Comparison of ENCODE assay signal across 18 cellular contexts in the genomic region with DNA sequence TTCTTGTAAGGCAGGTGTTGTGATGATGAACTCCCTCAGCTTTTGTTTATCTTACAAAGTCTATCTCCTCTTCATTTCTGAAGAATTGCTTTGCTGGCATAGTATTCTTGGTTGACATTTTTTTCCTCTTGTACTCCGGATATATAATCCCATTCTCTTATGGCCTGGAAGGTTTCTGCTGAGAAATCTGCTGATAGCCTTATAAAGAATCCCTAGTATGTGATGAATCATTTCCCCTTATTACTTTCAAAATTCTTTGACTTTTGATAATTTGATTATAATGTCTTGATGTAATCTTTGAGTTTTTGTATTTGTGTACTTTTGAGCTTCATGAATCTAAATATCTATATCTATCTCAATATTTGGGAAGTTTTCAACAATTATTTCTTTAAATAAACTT.
DNase-seq lines count a peak whose midpoint lies in the region; ATAC-seq and TF ChIP-seq lines count a peak whose summit lies in the region.
"Had no signal": no experiment of that assay in that cellular context is flagged by ENCODE, and none has a peak within 500 bp of the region (broad histone marks: within the 10 kb centered on the region; RNA-seq: fewer than 3 reads in every experiment).

No MANE protein-coding gene starts in this region.

- POLR2A ChIA-PET in SK-N-SH (lab: Yijun Ruan, JAX), result no interaction called here

- H3K4me3 ChIP-seq in SK-N-SH (ENCODE audit: low read depth in 2 of 2, low read length in 1 of 2) (no peak overlapping the region), fibroblast of pulmonary artery (replicated peaks; ENCODE audit: low read depth, low read length) (no peak overlapping the region)
- H3K4me3 ChIP-seq: BLaER1, HAP-1 had no signal

- no peaks in the 10 kb centered on the region for H3K36me3 ChIP-seq in SK-N-SH (replicated peaks in 1 of 2; ENCODE audit: control insufficient read depth in 1 of 2, insufficient read depth in 2 of 2, low read length in 1 of 2)
- H3K36me3 ChIP-seq: BLaER1, HAP-1 had no signal

- CTCF ChIA-PET in SK-N-SH (lab: Yijun Ruan, JAX), result no interaction called here

- WGBS in SK-N-SH (ENCODE audit: low lambda C conversion rate), result 5% methylated on average over 1 of the region's 1 CpG

- ATAC-seq in SK-N-SH treated with all-trans-retinoic acid at 6 μM for 48 hours, result no peak
- ATAC-seq: CD8-positive, alpha-beta T cell had no signal

- peaks cover 12% of the 10 kb centered on the region; the same call in 1 of the 2 replicates for H3K9me3 ChIP-seq in SK-N-SH
- H3K9me3 ChIP-seq: HAP-1 had no signal

- H3K27me3 ChIP-seq in SK-N-SH (ENCODE audit: insufficient read depth), result no peaks in the 10 kb centered on the region
- H3K27me3 ChIP-seq: BLaER1 had no signal

- no peak for TF ChIP-seq RAD21 in SK-N-SH (IDR thresholded peaks at IDR 0.05; ENCODE audit: low read length)

- no peaks in the 10 kb centered on the region for H3K4me1 ChIP-seq in SK-N-SH (ENCODE audit: control insufficient read depth in 1 of 2, insufficient read depth in 2 of 2, low read depth in 1 of 2, low read length in 1 of 2)
- H3K4me1 ChIP-seq: BLaER1, HAP-1 had no signal

- no peak overlapping the region for H2AFZ ChIP-seq in SK-N-SH (ENCODE audit: low read depth)

- H3F3A ChIP-seq in SK-N-SH (replicated peaks; ENCODE audit: insufficient read depth), result peaks cover 5% of the 10 kb centered on the region

- H4K20me1 ChIP-seq in SK-N-SH (ENCODE audit: insufficient read depth), result no peaks in the 10 kb centered on the region
- H4K20me1 ChIP-seq: BLaER1 had no signal

- H3K4me2 ChIP-seq in SK-N-SH, result no peak overlapping the region
- H3K4me2 ChIP-seq: BLaER1 had no signal

- no peaks in the 10 kb centered on the region for H3K79me2 ChIP-seq in SK-N-SH (ENCODE audit: insufficient read depth)

- no peak overlapping the region for H3K9ac ChIP-seq in SK-N-SH
- H3K9ac ChIP-seq: BLaER1 had no signal

- TF ChIP-seq EP300 in SK-N-SH (IDR thresholded peaks at IDR 0.05; ENCODE audit: borderline replicate concordance in 1 of 2, low read depth in 1 of 2, low read length in 1 of 2), result no peak

- DNase-seq in SK-N-SH (no peak), amniotic epithelial cell (ENCODE audit: low read depth) (peak; percentile 2), fibroblast of pulmonary artery (ENCODE audit: low read depth) (peak; percentile 4), NOMO-1 treated with DMSO at 0.1 percent for 48 hours (lab: John Stamatoyannopoulos, UW; ENCODE audit: unreplicated experiment) (no peak), COLO829 (ENCODE audit: low spot score) (no peak)
- DNase-seq in activated naive CD4-positive, alpha-beta T cell treated with Interleukin-2 at 50 U/mL for 16 hours, result no peak
- DNase-seq: CD4-positive, CD25-positive, alpha-beta regulatory T cell; CD8-positive, alpha-beta T cell; DMS 273 treated with DMSO at 0.1 percent for 48 hours; DMS79; EL; GDM1; GOT3 had no signal

- H3K27ac ChIP-seq in SK-N-SH (ENCODE audit: low read depth in 2 of 2, low read length in 1 of 2), result no peak overlapping the region
- H3K27ac ChIP-seq: 22Rv1, BLaER1, C4-2B had no signal

- no peaks in the 10 kb centered on the region for H3K9me2 ChIP-seq in SK-N-SH

- TF ChIP-seq CTCF in SK-N-SH (IDR thresholded peaks at IDR 0.05) (no peak), fibroblast of pulmonary artery (IDR thresholded peaks at IDR 0.05; ENCODE audit: low read length, missing control alignments) (no peak)

TF ChIP-seq in SK-N-SH, 30 proteins besides CTCF, POLR2A, EP300 and RAD21:
- TF ChIP-seq, protein P1, sequence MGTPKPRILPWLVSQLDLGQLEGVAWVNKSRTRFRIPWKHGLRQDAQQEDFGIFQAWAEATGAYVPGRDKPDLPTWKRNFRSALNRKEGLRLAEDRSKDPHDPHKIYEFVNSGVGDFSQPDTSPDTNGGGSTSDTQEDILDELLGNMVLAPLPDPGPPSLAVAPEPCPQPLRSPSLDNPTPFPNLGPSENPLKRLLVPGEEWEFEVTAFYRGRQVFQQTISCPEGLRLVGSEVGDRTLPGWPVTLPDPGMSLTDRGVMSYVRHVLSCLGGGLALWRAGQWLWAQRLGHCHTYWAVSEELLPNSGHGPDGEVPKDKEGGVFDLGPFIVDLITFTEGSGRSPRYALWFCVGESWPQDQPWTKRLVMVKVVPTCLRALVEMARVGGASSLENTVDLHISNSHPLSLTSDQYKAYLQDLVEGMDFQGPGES (IDR thresholded peaks at IDR 0.05; ENCODE audit: low read depth, low read length), result no peak
- no peak for TF ChIP-seq FOXJ3 (CRISPR knock-in tag; IDR thresholded peaks at IDR 0.05)
- TF ChIP-seq, protein P2, sequence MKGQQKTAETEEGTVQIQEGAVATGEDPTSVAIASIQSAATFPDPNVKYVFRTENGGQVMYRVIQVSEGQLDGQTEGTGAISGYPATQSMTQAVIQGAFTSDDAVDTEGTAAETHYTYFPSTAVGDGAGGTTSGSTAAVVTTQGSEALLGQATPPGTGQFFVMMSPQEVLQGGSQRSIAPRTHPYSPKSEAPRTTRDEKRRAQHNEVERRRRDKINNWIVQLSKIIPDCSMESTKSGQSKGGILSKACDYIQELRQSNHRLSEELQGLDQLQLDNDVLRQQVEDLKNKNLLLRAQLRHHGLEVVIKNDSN (IDR thresholded peaks at IDR 0.05; ENCODE audit: borderline replicate concordance, low read depth), result 0 out of 2 replicates have a peak, but pooled peaks have one; percentile 7

TF ChIP-seq in SK-N-SH treated with all-trans-retinoic acid at 6 μM for 48 hours, 23 proteins besides CTCF, POLR2A, EP300 and RAD21 (continues in another document):
- no peak for TF ChIP-seq SNAI2 (CRISPR knock-in tag; IDR thresholded peaks at IDR 0.05)
- no peak for TF ChIP-seq ISL1 (CRISPR knock-in tag; IDR thresholded peaks at IDR 0.05)
- TF ChIP-seq TOX (CRISPR knock-in tag; IDR thresholded peaks at IDR 0.05; ENCODE audit: borderline replicate concordance), result no peak
- TF ChIP-seq, protein P3, sequence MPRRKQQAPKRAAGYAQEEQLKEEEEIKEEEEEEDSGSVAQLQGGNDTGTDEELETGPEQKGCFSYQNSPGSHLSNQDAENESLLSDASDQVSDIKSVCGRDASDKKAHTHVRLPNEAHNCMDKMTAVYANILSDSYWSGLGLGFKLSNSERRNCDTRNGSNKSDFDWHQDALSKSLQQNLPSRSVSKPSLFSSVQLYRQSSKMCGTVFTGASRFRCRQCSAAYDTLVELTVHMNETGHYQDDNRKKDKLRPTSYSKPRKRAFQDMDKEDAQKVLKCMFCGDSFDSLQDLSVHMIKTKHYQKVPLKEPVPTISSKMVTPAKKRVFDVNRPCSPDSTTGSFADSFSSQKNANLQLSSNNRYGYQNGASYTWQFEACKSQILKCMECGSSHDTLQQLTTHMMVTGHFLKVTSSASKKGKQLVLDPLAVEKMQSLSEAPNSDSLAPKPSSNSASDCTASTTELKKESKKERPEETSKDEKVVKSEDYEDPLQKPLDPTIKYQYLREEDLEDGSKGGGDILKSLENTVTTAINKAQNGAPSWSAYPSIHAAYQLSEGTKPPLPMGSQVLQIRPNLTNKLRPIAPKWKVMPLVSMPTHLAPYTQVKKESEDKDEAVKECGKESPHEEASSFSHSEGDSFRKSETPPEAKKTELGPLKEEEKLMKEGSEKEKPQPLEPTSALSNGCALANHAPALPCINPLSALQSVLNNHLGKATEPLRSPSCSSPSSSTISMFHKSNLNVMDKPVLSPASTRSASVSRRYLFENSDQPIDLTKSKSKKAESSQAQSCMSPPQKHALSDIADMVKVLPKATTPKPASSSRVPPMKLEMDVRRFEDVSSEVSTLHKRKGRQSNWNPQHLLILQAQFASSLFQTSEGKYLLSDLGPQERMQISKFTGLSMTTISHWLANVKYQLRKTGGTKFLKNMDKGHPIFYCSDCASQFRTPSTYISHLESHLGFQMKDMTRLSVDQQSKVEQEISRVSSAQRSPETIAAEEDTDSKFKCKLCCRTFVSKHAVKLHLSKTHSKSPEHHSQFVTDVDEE (CRISPR knock-in tag; IDR thresholded peaks at IDR 0.05), result no peak
- TF ChIP-seq ZFP30 (CRISPR knock-in tag; IDR thresholded peaks at IDR 0.05), result no peak
- TF ChIP-seq, protein P4, sequence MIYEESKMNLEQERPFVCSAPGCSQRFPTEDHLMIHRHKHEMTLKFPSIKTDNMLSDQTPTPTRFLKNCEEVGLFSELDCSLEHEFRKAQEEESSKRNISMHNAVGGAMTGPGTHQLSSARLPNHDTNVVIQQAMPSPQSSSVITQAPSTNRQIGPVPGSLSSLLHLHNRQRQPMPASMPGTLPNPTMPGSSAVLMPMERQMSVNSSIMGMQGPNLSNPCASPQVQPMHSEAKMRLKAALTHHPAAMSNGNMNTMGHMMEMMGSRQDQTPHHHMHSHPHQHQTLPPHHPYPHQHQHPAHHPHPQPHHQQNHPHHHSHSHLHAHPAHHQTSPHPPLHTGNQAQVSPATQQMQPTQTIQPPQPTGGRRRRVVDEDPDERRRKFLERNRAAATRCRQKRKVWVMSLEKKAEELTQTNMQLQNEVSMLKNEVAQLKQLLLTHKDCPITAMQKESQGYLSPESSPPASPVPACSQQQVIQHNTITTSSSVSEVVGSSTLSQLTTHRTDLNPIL (CRISPR knock-in tag; IDR thresholded peaks at IDR 0.05; ENCODE audit: low read depth), result no peak
- TF ChIP-seq, protein P5, sequence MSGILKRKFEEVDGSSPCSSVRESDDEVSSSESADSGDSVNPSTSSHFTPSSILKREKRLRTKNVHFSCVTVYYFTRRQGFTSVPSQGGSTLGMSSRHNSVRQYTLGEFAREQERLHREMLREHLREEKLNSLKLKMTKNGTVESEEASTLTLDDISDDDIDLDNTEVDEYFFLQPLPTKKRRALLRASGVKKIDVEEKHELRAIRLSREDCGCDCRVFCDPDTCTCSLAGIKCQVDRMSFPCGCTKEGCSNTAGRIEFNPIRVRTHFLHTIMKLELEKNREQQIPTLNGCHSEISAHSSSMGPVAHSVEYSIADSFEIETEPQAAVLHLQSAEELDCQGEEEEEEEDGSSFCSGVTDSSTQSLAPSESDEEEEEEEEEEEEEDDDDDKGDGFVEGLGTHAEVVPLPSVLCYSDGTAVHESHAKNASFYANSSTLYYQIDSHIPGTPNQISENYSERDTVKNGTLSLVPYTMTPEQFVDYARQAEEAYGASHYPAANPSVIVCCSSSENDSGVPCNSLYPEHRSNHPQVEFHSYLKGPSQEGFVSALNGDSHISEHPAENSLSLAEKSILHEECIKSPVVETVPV (CRISPR knock-in tag; IDR thresholded peaks at IDR 0.05), result no peak
- TF ChIP-seq, protein P6, sequence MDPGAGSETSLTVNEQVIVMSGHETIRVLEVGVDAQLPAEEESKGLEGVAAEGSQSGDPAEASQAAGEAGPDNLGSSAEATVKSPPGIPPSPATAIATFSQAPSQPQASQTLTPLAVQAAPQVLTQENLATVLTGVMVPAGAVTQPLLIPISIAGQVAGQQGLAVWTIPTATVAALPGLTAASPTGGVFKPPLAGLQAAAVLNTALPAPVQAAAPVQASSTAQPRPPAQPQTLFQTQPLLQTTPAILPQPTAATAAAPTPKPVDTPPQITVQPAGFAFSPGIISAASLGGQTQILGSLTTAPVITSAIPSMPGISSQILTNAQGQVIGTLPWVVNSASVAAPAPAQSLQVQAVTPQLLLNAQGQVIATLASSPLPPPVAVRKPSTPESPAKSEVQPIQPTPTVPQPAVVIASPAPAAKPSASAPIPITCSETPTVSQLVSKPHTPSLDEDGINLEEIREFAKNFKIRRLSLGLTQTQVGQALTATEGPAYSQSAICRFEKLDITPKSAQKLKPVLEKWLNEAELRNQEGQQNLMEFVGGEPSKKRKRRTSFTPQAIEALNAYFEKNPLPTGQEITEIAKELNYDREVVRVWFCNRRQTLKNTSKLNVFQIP (CRISPR knock-in tag; IDR thresholded peaks at IDR 0.05; ENCODE audit: borderline replicate concordance, low read depth), result no peak

Comparison
In these comparisons a context has a peak if more than half of its experiments do, and no peak if none do; other contexts are left out.
1. DNase-seq: peak in amniotic epithelial cell (single experiment) and fibroblast of pulmonary artery (single experiment); none in SK-N-SH (single experiment), NOMO-1 treated with DMSO at 0.1 percent for 48 hours (single experiment), activated naive CD4-positive, alpha-beta T cell treated with Interleukin-2 at 50 U/mL for 16 hours (single experiment) and COLO829 (single experiment).